In genomic region chrX:136752796-136753195, GRCh38 we compare ENCODE assay signal across 18 cellular contexts. TPM values are rescaled to one million over a fixed set of nuclear protein-coding genes. Genes with fewer than 3 reads are reported as not detected.
A peak's percentile ranks its signal among the peaks of the same experiment; 100 is the strongest.
DNase-seq lines count a peak whose midpoint lies in the region; ATAC-seq, FAIRE-seq and TF ChIP-seq lines count a peak whose summit lies in the region.
"Had no signal": no experiment of that assay in that cellular context is flagged by ENCODE, and none has a peak within 500 bp of the region (broad histone marks: within the 10 kb centered on the region; RNA-seq: fewer than 3 reads in every experiment).

No MANE protein-coding gene starts in this region.

- no peak for FAIRE-seq in GM12892 (lab: Jason Lieb, UNC)

- no peaks in the 10 kb centered on the region for H3K79me2 ChIP-seq in neural progenitor cell (ENCODE audit: low read depth)
- no peaks in the 10 kb centered on the region for H3K79me2 ChIP-seq in mammary epithelial cell (ENCODE audit: insufficient read depth, low read length)

- ATAC-seq in activated T-cell treated with anti-CD3 and anti-CD28 coated beads, Interleukin-2, amount 50 U/mL, for 72 hours (replicated peaks in 1 of 2): no peak
- ATAC-seq: left lobe of liver; natural killer cell treated with Interleukin-12 subunit alpha and Interleukin-12 subunit beta and Interleukin-15 and Interleukin-18, amount 100 ng/mL, for 72 hours had no signal

- H3K4me2 ChIP-seq in neural progenitor cell: no peak overlapping the region
- no peak overlapping the region for H3K4me2 ChIP-seq in mammary epithelial cell (ENCODE audit: insufficient read depth, low read depth, low read length)

- in situ Hi-C loops in mammary epithelial cell (cut with MboI; ENCODE audit: low sequenced_read_pairs in 2 of 2): no loop called here

- H3K9me3 ChIP-seq in neural progenitor cell (ENCODE audit: low read depth): no peaks in the 10 kb centered on the region
- no peaks in the 10 kb centered on the region for H3K9me3 ChIP-seq in mammary epithelial cell (replicated peaks; ENCODE audit: insufficient read depth, low read length)

- H3K9me3 Mint-ChIP-seq in activated T-cell treated with anti-CD3 and anti-CD28 coated beads, Interleukin-2, amount 50 U/mL, for 72 hours: no peaks in the 10 kb centered on the region
- H3K9me3 Mint-ChIP-seq in activated T-cell treated with anti-CD3 and anti-CD28 coated beads, Interleukin-2, amount 50 U/mL, for 24 hours: no peaks in the 10 kb centered on the region
- peaks cover 5% of the 10 kb centered on the region for H3K9me3 Mint-ChIP-seq in neural progenitor cell
- H3K9me3 Mint-ChIP-seq: natural killer cell treated with Interleukin-12 subunit alpha and Interleukin-12 subunit beta and Interleukin-15 and Interleukin-18, amount 100 ng/mL, for 72 hours had no signal

- H3K4me1 ChIP-seq in neural progenitor cell (no peaks in the 10 kb centered on the region), mammary epithelial cell (ENCODE audit: insufficient read depth, low read length) (no peaks in the 10 kb centered on the region)

- H3K4me3 Mint-ChIP-seq in activated T-cell treated with anti-CD3 and anti-CD28 coated beads, Interleukin-2, amount 50 U/mL, for 72 hours: peak overlapping the region; percentile 3 to 46
- H3K4me3 Mint-ChIP-seq in activated T-cell treated with anti-CD3 and anti-CD28 coated beads, Interleukin-2, amount 50 U/mL, for 24 hours: no peak overlapping the region
- no peak overlapping the region for H3K4me3 Mint-ChIP-seq in neural progenitor cell
- H3K4me3 Mint-ChIP-seq: natural killer cell treated with Interleukin-12 subunit alpha and Interleukin-12 subunit beta and Interleukin-15 and Interleukin-18, amount 100 ng/mL, for 72 hours had no signal

- CTCF ChIA-PET in mammary epithelial cell (lab: Charles Lee; ENCODE audit: low non-redundant PET): no interaction called here

- H3K4me1 Mint-ChIP-seq in activated T-cell treated with anti-CD3 and anti-CD28 coated beads, Interleukin-2, amount 50 U/mL, for 72 hours (ENCODE audit: low read depth): peaks cover 83% of the 10 kb centered on the region
- H3K4me1 Mint-ChIP-seq in activated T-cell treated with anti-CD3 and anti-CD28 coated beads, Interleukin-2, amount 50 U/mL, for 24 hours (ENCODE audit: low read depth): peaks cover 75% of the 10 kb centered on the region
- peaks cover 24% of the 10 kb centered on the region for H3K4me1 Mint-ChIP-seq in neural progenitor cell

- H3K27ac ChIP-seq in neural progenitor cell: no peak overlapping the region
- no peak overlapping the region for H3K27ac ChIP-seq in mammary epithelial cell (ENCODE audit: insufficient read depth, low read depth, low read length)

- TF ChIP-seq POLR2A in GM12892 (IDR thresholded peaks at IDR 0.05; ENCODE audit: low read depth, low read length): no peak

- DNase-seq in activated T-cell treated with anti-CD3 and anti-CD28 coated beads, Interleukin-2, amount 50 U/mL, for 72 hours: no peak
- DNase-seq in activated T-cell treated with anti-CD3 and anti-CD28 coated beads, Interleukin-2, amount 50 U/mL, for 24 hours: no peak
- DNase-seq in M059J (ENCODE audit: low read depth) (peak; percentile 60), epithelial cell of proximal tubule (ENCODE audit: low read depth) (peak; percentile 26), renal cortical epithelial cell (ENCODE audit: low read depth) (peak; percentile 61), neural progenitor cell (ENCODE audit: low spot score) (no peak), mammary epithelial cell (no peak), GM12892 (ENCODE audit: insufficient read length) (no peak)
- DNase-seq: activated gamma-delta T cell; caudate nucleus; COR-L47; hypothalamus; NCI-H1048; NCI-H2171 treated with DMSO at 0.1 percent for 48 hours; SHP77 treated with DMSO at 0.1 percent for 48 hours; stimulated activated CD4-positive, alpha-beta T cell treated with anti-CD3 and anti-CD28 coated beads, Interleukin-4, amount 100 ng/mL, for 1 hour had no signal

- peaks cover 4 to 7% of the 10 kb centered on the region in 2 donors for H3K36me3 Mint-ChIP-seq in activated T-cell treated with anti-CD3 and anti-CD28 coated beads, Interleukin-2, amount 50 U/mL, for 72 hours (ENCODE audit: insufficient read depth in 2 of 2)
- peaks cover 2% of the 10 kb centered on the region for H3K36me3 Mint-ChIP-seq in activated T-cell treated with anti-CD3 and anti-CD28 coated beads, Interleukin-2, amount 50 U/mL, for 24 hours (ENCODE audit: low read depth)
- no peaks in the 10 kb centered on the region for H3K36me3 Mint-ChIP-seq in neural progenitor cell
- H3K36me3 Mint-ChIP-seq: natural killer cell treated with Interleukin-12 subunit alpha and Interleukin-12 subunit beta and Interleukin-15 and Interleukin-18, amount 100 ng/mL, for 72 hours had no signal

- intact Hi-C loops in mammary epithelial cell (cut with micrococcal nuclease): no loop called here

- H3K4me3 ChIP-seq in epithelial cell of proximal tubule (ENCODE audit: low read depth, low read length) (no peak overlapping the region), neural progenitor cell (no peak overlapping the region), mammary epithelial cell (replicated peaks in 1 of 3; ENCODE audit: insufficient read depth in 1 of 3, low read depth in 2 of 3, low read length in 3 of 3) (no peak overlapping the region)

- TF ChIP-seq CTCF in epithelial cell of proximal tubule (conservative IDR thresholded peaks at IDR 0.05; ENCODE audit: low read depth, low read length) (no peak), neural progenitor cell (IDR thresholded peaks at IDR 0.05) (no peak), mammary epithelial cell (conservative IDR thresholded peaks at IDR 0.05 in 1 of 2, IDR thresholded peaks at IDR 0.05 in 1 of 2; ENCODE audit: extremely low read depth in 1 of 2, insufficient read depth in 1 of 2, low read depth in 1 of 2, low read length in 2 of 2) (no peak)

- H2AFZ ChIP-seq in neural progenitor cell (replicated peaks): no peak overlapping the region
- H2AFZ ChIP-seq in mammary epithelial cell (ENCODE audit: low read depth, low read length): no peak overlapping the region

- peak overlapping the region; percentile 58 for H3K27ac Mint-ChIP-seq in activated T-cell treated with anti-CD3 and anti-CD28 coated beads, Interleukin-2, amount 50 U/mL, for 72 hours
- H3K27ac Mint-ChIP-seq in activated T-cell treated with anti-CD3 and anti-CD28 coated beads, Interleukin-2, amount 50 U/mL, for 24 hours: no peak overlapping the region
- H3K27ac Mint-ChIP-seq in neural progenitor cell: no peak overlapping the region
- H3K27ac Mint-ChIP-seq: natural killer cell treated with Interleukin-12 subunit alpha and Interleukin-12 subunit beta and Interleukin-15 and Interleukin-18, amount 100 ng/mL, for 72 hours had no signal

- no peaks in the 10 kb centered on the region for H3K27me3 ChIP-seq in neural progenitor cell
- H3K27me3 ChIP-seq in mammary epithelial cell (ENCODE audit: insufficient read depth, low read length): no peaks in the 10 kb centered on the region

- H3K36me3 ChIP-seq in neural progenitor cell (no peaks in the 10 kb centered on the region), mammary epithelial cell (ENCODE audit: insufficient read depth, low read length) (no peaks in the 10 kb centered on the region)

- H4K20me1 ChIP-seq in neural progenitor cell (ENCODE audit: low read depth) (no peaks in the 10 kb centered on the region), mammary epithelial cell (ENCODE audit: insufficient read depth, low read length) (no peaks in the 10 kb centered on the region)

- BruUV-seq in mammary epithelial cell (replicated peaks; lab: Mats Ljungman, UMichigan): no TSS peak

- no peaks in the 10 kb centered on the region for H3K27me3 Mint-ChIP-seq in activated T-cell treated with anti-CD3 and anti-CD28 coated beads, Interleukin-2, amount 50 U/mL, for 72 hours (ENCODE audit: low read depth)
- H3K27me3 Mint-ChIP-seq in activated T-cell treated with anti-CD3 and anti-CD28 coated beads, Interleukin-2, amount 50 U/mL, for 24 hours: peaks cover 10% of the 10 kb centered on the region
- peaks cover 3% of the 10 kb centered on the region for H3K27me3 Mint-ChIP-seq in neural progenitor cell (ENCODE audit: insufficient read depth, low read depth)

- dilution Hi-C loops in mammary epithelial cell (cut with HindIII; ENCODE audit: low sequenced_read_pairs): no loop called here

- H3F3A ChIP-seq in neural progenitor cell (ENCODE audit: low read depth): no peaks in the 10 kb centered on the region

- no peak overlapping the region for H3K9ac ChIP-seq in neural progenitor cell
- H3K9ac ChIP-seq in mammary epithelial cell (ENCODE audit: insufficient read depth, low read length): no peak overlapping the region

- 75% methylated on average over 2 of the region's 2 CpGs for WGBS in mammary epithelial cell (ENCODE audit: low coverage, missing lambda C conversion rate)

RNA-seq across cellular contexts. Expression of gene ARHGEF6, which starts 27.9 kb away (rescaled TPM):
- total RNA-seq in activated T-cell treated with anti-CD3 and anti-CD28 coated beads, Interleukin-2, amount 50 U/mL, for 72 hours: 10 to 100 TPM; 85.6 to 91.1 TPM
- total RNA-seq in M059J (2014; rRNA removed; shearing (Covaris generic)): 12.5 and 18.0 TPM in 2 replicates
- total RNA-seq in epithelial cell of proximal tubule (0.36 and 0.63 TPM in 2 replicates), renal cortical epithelial cell (1.4 and 6.9 TPM in 2 replicates), neural progenitor cell (ENCODE audit: low replicate concordance) (2.0 and 3.2 TPM in 2 replicates), mammary epithelial cell (1 to 10 TPM in 1 of 2 donors, under 1 TPM in 1; 0.26 to 3.2 TPM)
- 0.10 TPM for polyA plus RNA-seq in mammary epithelial cell
- polyA minus RNA-seq in mammary epithelial cell: not detected
- 15.2 TPM for polyA plus RNA-seq in GM12892 (2012; ENCODE audit: missing spikeins)

Comparison
In these comparisons a context has a peak if more than half of its experiments do, and no peak if none do; other contexts are left out.
1. H3K4me3 Mint-ChIP-seq: peak in activated T-cell treated with anti-CD3 and anti-CD28 coated beads, Interleukin-2, amount 50 U/mL, for 72 hours (2 of 2); none in activated T-cell treated with anti-CD3 and anti-CD28 coated beads, Interleukin-2, amount 50 U/mL, for 24 hours (single experiment) and neural progenitor cell (single experiment).
2. DNase-seq: peak in M059J (single experiment), epithelial cell of proximal tubule (single experiment) and renal cortical epithelial cell (single experiment); none in activated T-cell treated with anti-CD3 and anti-CD28 coated beads, Interleukin-2, amount 50 U/mL, for 72 hours (0 of 2), activated T-cell treated with anti-CD3 and anti-CD28 coated beads, Interleukin-2, amount 50 U/mL, for 24 hours (single experiment), neural progenitor cell (single experiment), mammary epithelial cell (single experiment) and GM12892 (single experiment).